In the genomic region with DNA sequence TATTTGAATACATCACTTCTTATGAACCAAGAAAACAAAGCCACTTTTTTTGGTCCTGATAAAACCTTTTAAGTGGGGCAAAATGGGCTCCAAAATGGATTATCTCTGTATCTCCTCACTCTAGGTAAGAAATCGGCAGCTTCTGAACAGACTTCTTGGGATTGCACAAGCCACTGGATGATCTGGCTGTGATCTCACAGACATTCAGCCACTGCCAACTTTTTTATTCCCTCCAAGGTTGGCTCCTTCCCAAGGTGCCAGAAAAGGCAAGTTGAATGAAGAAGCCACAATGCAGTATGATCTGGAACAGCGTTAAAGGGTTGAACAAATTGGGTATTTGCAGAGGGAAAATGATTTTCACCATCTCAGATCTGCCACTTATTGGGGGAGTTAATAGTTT, we compare ENCODE assay signal across 14 cellular contexts.
DNase-seq lines count a peak whose midpoint lies in the region; ATAC-seq and TF ChIP-seq lines count a peak whose summit lies in the region.
"Had no signal": no experiment of that assay in that cellular context is flagged by ENCODE, and none has a peak within 500 bp of the region (broad histone marks: within the 10 kb centered on the region; RNA-seq: fewer than 3 reads in every experiment).

No MANE protein-coding gene starts in this region.

- H3K36me3 ChIP-seq in lung (ENCODE audit: control insufficient read depth in 2 of 2, insufficient read depth in 2 of 2, low read length in 2 of 2) (peaks cover 9 to 14% of the 10 kb centered on the region in 2 donors), tibial nerve (peaks cover 0 to 73% (median 1%) of the 10 kb centered on the region in 3 donors)
- H3K36me3 ChIP-seq: neutrophil had no signal

- 51 to 81% methylated on average over 2 of the region's 2 CpGs for WGBS in lung, 2 donors
- 57 to 83% methylated on average over 2 of the region's 2 CpGs for WGBS in tibial nerve, 2 donors

- no peak for TF ChIP-seq EP300 in tibial nerve (IDR thresholded peaks at IDR 0.05)

- peaks cover 0 to 3% of the 10 kb centered on the region in 2 donors for H3K9me3 ChIP-seq in lung (ENCODE audit: control insufficient read depth in 2 of 2, insufficient read depth in 1 of 2, low read length in 1 of 2)
- H3K9me3 ChIP-seq in tibial nerve, result peaks cover 0 to 9% (median 0%) of the 10 kb centered on the region in 4 donors
- H3K9me3 ChIP-seq: neutrophil had no signal

- DNase-seq in NCI-H1105 treated with DMSO at 0.1 percent for 48 hours (lab: John Stamatoyannopoulos, UW), result peak; percentile 6
- DNase-seq in NCI-H1105 (lab: John Stamatoyannopoulos, UW), result no peak
- DNase-seq in cardiac fibroblast (ENCODE audit: low read depth in 2 of 2), result peak; percentile 90 to 92
- DNase-seq in lung (ENCODE audit: low spot score), result peak; percentile 47
- no peak for DNase-seq in tibial nerve (ENCODE audit: low spot score in 2 of 2)
- no peak for DNase-seq in stimulated activated CD4-positive, alpha-beta T cell treated with anti-CD3 and anti-CD28 coated beads, Interleukin-1b, Interleukin-23, amount 100 ng/mL, for 48 hours
- DNase-seq: activated CD4-positive, alpha-beta T cell treated with anti-CD3 and anti-CD28 coated beads, Interleukin-2, amount 10 ng/mL, durations not matched to agents 24 days and 14 days; activated gamma-delta T cell; DND-41; NCI-H510A treated with DMSO at 0.1 percent for 48 hours had no signal

- no peaks in the 10 kb centered on the region for H3K27me3 ChIP-seq in lung (ENCODE audit: control insufficient read depth, insufficient read depth)
- no peaks in the 10 kb centered on the region for H3K27me3 ChIP-seq in tibial nerve
- H3K27me3 ChIP-seq: neutrophil had no signal

- H3K27ac ChIP-seq in lung (ENCODE audit: low read depth in 1 of 2, low read length in 1 of 2), result no peak overlapping the region
- H3K27ac ChIP-seq in tibial nerve, result peak overlapping the region in 3 of 4 donors; percentile 15 to 83 (median 82)
- H3K27ac ChIP-seq: KMS-11, neutrophil had no signal

- H3K4me1 ChIP-seq in lung (ENCODE audit: control insufficient read depth in 2 of 2, insufficient read depth in 2 of 2, low read length in 2 of 2) (peaks cover 8 to 20% of the 10 kb centered on the region in 2 donors), tibial nerve (peaks cover 0 to 25% (median 18%) of the 10 kb centered on the region in 4 donors)

- H3K4me3 ChIP-seq in cardiac fibroblast (replicated peaks in 1 of 2; ENCODE audit: low read depth in 2 of 2, low read length in 2 of 2), result no peak overlapping the region
- no peak overlapping the region for H3K4me3 ChIP-seq in lung
- H3K4me3 ChIP-seq in tibial nerve, result no peak overlapping the region

- TF ChIP-seq POLR2A in tibial nerve (IDR thresholded peaks at IDR 0.05), result no peak

- no peak for ATAC-seq in lung (ENCODE audit: insufficient read depth, low FRiP score)
- ATAC-seq in HG03095 (IDR thresholded peaks at IDR 0.05; ENCODE audit: unreplicated experiment), result no peak
- no peak for ATAC-seq in HG02885 (IDR thresholded peaks at IDR 0.05; ENCODE audit: poor library complexity, unreplicated experiment)

- no peak for TF ChIP-seq CTCF in cardiac fibroblast (IDR thresholded peaks at IDR 0.05; ENCODE audit: low read depth, low read length)
- no peak for TF ChIP-seq CTCF in lung (IDR thresholded peaks at IDR 0.05; ENCODE audit: control extremely low read depth, extremely low read depth)
- no peak for TF ChIP-seq CTCF in tibial nerve (IDR thresholded peaks at IDR 0.05)

Comparison
In these comparisons a context has a peak if more than half of its experiments do, and no peak if none do; other contexts are left out.
1. DNase-seq: peak in NCI-H1105 treated with DMSO at 0.1 percent for 48 hours (single experiment), cardiac fibroblast (2 of 2) and lung (single experiment); none in NCI-H1105 (single experiment), tibial nerve (0 of 2) and stimulated activated CD4-positive, alpha-beta T cell treated with anti-CD3 and anti-CD28 coated beads, Interleukin-1b, Interleukin-23, amount 100 ng/mL, for 48 hours (single experiment).
2. H3K27ac ChIP-seq: peak in tibial nerve (3 of 4); none in lung (0 of 2).